In genomic region chr9:117021881-117022280, GRCh38 we compare ENCODE assay signal across 23 cellular contexts.
A peak's percentile ranks its signal among the peaks of the same experiment; 100 is the strongest.
DNase-seq lines count a peak whose midpoint lies in the region; ATAC-seq, FAIRE-seq and TF ChIP-seq lines count a peak whose summit lies in the region.
"Had no signal": no experiment of that assay in that cellular context is flagged by ENCODE, and none has a peak within 500 bp of the region (broad histone marks: within the 10 kb centered on the region; RNA-seq: fewer than 3 reads in every experiment).

No MANE protein-coding gene starts in this region.

- H2BK5ac ChIP-seq in H1 (ENCODE audit: low read depth, low read length): no peak overlapping the region

- no peak overlapping the region for H2BK15ac ChIP-seq in H1 (ENCODE audit: low read length)

- H3K36me3 Mint-ChIP-seq in CD8-positive, alpha-beta T cell: no peaks in the 10 kb centered on the region
- no peaks in the 10 kb centered on the region for H3K36me3 Mint-ChIP-seq in activated T-helper 17 cell treated with anti-CD3 and anti-CD28 coated beads, Interleukin-2, amount 50 U/mL, for 72 hours (ENCODE audit: low read depth)

- H3K18ac ChIP-seq in H1 (ENCODE audit: extremely low read depth, low read length): no peak overlapping the region

- FAIRE-seq in H1 (lab: Jason Lieb, UNC): no peak
- FAIRE-seq: A204.1, H54 had no signal

- peak; percentile 7 to 19 for DNase-seq in T47D (ENCODE audit: low read depth in 1 of 2, low spot score in 1 of 2)
- DNase-seq in mammary epithelial cell: no peak
- DNase-seq in NCI-H748 treated with DMSO at 0.1 percent for 48 hours (lab: John Stamatoyannopoulos, UW): peak; percentile 69
- no peak for DNase-seq in H1 (ENCODE audit: low read depth in 1 of 2, low spot score in 2 of 2)
- DNase-seq in renal cortical epithelial cell (ENCODE audit: low read depth): peak; percentile 59
- no peak for DNase-seq in CD8-positive, alpha-beta T cell
- DNase-seq in GDM1 (lab: John Stamatoyannopoulos, UW): no peak
- DNase-seq: COR-L47, DMS153, IMR-90, Karpas-422, NCI-H1105 treated with DMSO at 0.1 percent for 48 hours, NCI-H1694 treated with DMSO at 0.1 percent for 48 hours, NCI-H2171 treated with DMSO at 0.1 percent for 48 hours, NCI-H510A treated with DMSO at 0.1 percent for 48 hours, OCI-M1, SJCRH30, SW 1271 had no signal

- in situ Hi-C loops in T47D (cut with HindIII; ENCODE audit: low pct_unique_long_range_greater_than_20kb, low sequenced_read_pairs): no loop called here
- in situ Hi-C loops in mammary epithelial cell (cut with MboI; ENCODE audit: low sequenced_read_pairs in 2 of 2): no loop called here

- ATAC-seq in CD8-positive, alpha-beta T cell: no peak
- ATAC-seq in activated T-helper 17 cell treated with anti-CD3 and anti-CD28 coated beads, Interleukin-2, amount 50 U/mL, for 72 hours (replicated peaks): no peak

- H3K4me1 Mint-ChIP-seq in CD8-positive, alpha-beta T cell (ENCODE audit: low read depth): no peaks in the 10 kb centered on the region
- no peaks in the 10 kb centered on the region for H3K4me1 Mint-ChIP-seq in activated T-helper 17 cell treated with anti-CD3 and anti-CD28 coated beads, Interleukin-2, amount 50 U/mL, for 72 hours

- H3K23me2 ChIP-seq in H1 (ENCODE audit: low read depth, low read length): no peaks in the 10 kb centered on the region

- H2AK5ac ChIP-seq in H1 (ENCODE audit: low read depth, low read length): no peak overlapping the region

- H2BK12ac ChIP-seq in H1 (ENCODE audit: low read depth, low read length): no peak overlapping the region

- H3K27me3 Mint-ChIP-seq in CD8-positive, alpha-beta T cell (ENCODE audit: low read depth): no peaks in the 10 kb centered on the region
- H3K27me3 Mint-ChIP-seq in activated T-helper 17 cell treated with anti-CD3 and anti-CD28 coated beads, Interleukin-2, amount 50 U/mL, for 72 hours: no peaks in the 10 kb centered on the region

- H2BK20ac ChIP-seq in H1 (ENCODE audit: low read length): no peak overlapping the region

- peak; percentile 52 to 66 for TF ChIP-seq RAD21 in H1 (IDR thresholded peaks at IDR 0.05 in 1 of 2, conservative IDR thresholded peaks at IDR 0.05 in 1 of 2; ENCODE audit: low read depth in 2 of 2, low read length in 2 of 2)

- no peak overlapping the region for H4K8ac ChIP-seq in H1 (ENCODE audit: extremely low read depth, insufficient read depth, low read length)

- H3K56ac ChIP-seq in H1 (replicated peaks; ENCODE audit: insufficient read length, low read depth, low read length): no peak overlapping the region

- H3K23ac ChIP-seq in H1 (ENCODE audit: insufficient read length): no peak overlapping the region

- TF ChIP-seq CTCF in mammary epithelial cell (conservative IDR thresholded peaks at IDR 0.05 in 1 of 2, IDR thresholded peaks at IDR 0.05 in 1 of 2; ENCODE audit: extremely low read depth in 1 of 2, insufficient read depth in 1 of 2, low read depth in 1 of 2, low read length in 2 of 2): peak in 1 of 2 donors; percentile 22
- peak in 2 of 3 experiments; percentile 28 to 33; a peak in 2 of 4 replicates for TF ChIP-seq CTCF in H1 (IDR thresholded peaks at IDR 0.05; ENCODE audit: control extremely low read depth in 1 of 3, insufficient read depth in 1 of 3, low read depth in 1 of 3, low read length in 3 of 3)
- TF ChIP-seq CTCF in CD8-positive, alpha-beta T cell (IDR thresholded peaks at IDR 0.05): no peak

- no peak overlapping the region for H3K4ac ChIP-seq in H1 (replicated peaks; ENCODE audit: insufficient read length, low read depth, low read length)

- H4K5ac ChIP-seq in H1 (ENCODE audit: insufficient read length, low read depth, low read length): no peak overlapping the region

- TF ChIP-seq EP300 in H1 (IDR thresholded peaks at IDR 0.05; ENCODE audit: borderline replicate concordance in 1 of 2, low read depth in 2 of 2, low read length in 2 of 2): no peak

- no peak overlapping the region for H4K91ac ChIP-seq in H1 (replicated peaks; ENCODE audit: insufficient read length, low read length)

- CTCF ChIA-PET in mammary epithelial cell (lab: Charles Lee; ENCODE audit: low non-redundant PET) (no interaction called here), H1 (lab: Charles Lee; ENCODE audit: partially characterized antibody) (interaction anchor here (0.7 to 1.4 kb wide), 11 partner anchors 11 to 421 kb away, joined by 3 to 6 read pairs (median 3); no protein-coding TSS in a partner anchor)
- CTCF ChIA-PET in CD8-positive, alpha-beta T cell (lab: Charles Lee): no interaction called here

- H4K20me1 ChIP-seq in mammary epithelial cell (ENCODE audit: insufficient read depth, low read length) (no peaks in the 10 kb centered on the region), H1 (replicated peaks in 1 of 2; ENCODE audit: control insufficient read depth in 1 of 2, insufficient read depth in 2 of 2, low read length in 2 of 2) (no peaks in the 10 kb centered on the region)

- H3K27me3 ChIP-seq in mammary epithelial cell (ENCODE audit: insufficient read depth, low read length) (no peaks in the 10 kb centered on the region), H1 (replicated peaks in 1 of 4; ENCODE audit: control insufficient read depth in 3 of 4, extremely low read depth in 1 of 4, insufficient read depth in 3 of 4, low read length in 3 of 4) (no peaks in the 10 kb centered on the region)
- H3K27me3 ChIP-seq in CD8-positive, alpha-beta T cell (ENCODE audit: insufficient read depth, low read length): no peaks in the 10 kb centered on the region
- H3K27me3 ChIP-seq: SJCRH30 had no signal

- TF ChIP-seq POLR2A in H1 (IDR thresholded peaks at IDR 0.05; ENCODE audit: control extremely low read depth in 1 of 2, low read depth in 2 of 2, low read length in 2 of 2): no peak

- no TSS peak for BruUV-seq in mammary epithelial cell (replicated peaks; lab: Mats Ljungman, UMichigan)

- POLR2A ChIA-PET in H1 (lab: Charles Lee; ENCODE audit: partially characterized antibody): interaction anchor here (1.3 kb wide), 1 partner anchor 12 kb away, joined by 3 read pairs; no protein-coding TSS in a partner anchor
- POLR2A ChIA-PET in CD8-positive, alpha-beta T cell (lab: Charles Lee): no interaction called here

- H2AFZ ChIP-seq in mammary epithelial cell (ENCODE audit: low read depth, low read length) (no peak overlapping the region), H1 (ENCODE audit: low read length) (no peak overlapping the region)

- no peaks in the 10 kb centered on the region for H3K9me3 ChIP-seq in mammary epithelial cell (replicated peaks; ENCODE audit: insufficient read depth, low read length)
- H3K9me3 ChIP-seq in H1 (ENCODE audit: insufficient read depth in 2 of 2, low read depth in 1 of 2, low read length in 1 of 2): no peaks in the 10 kb centered on the region
- H3K9me3 ChIP-seq in CD8-positive, alpha-beta T cell (ENCODE audit: low read length): no peaks in the 10 kb centered on the region
- H3K9me3 ChIP-seq: SJCRH30 had no signal

- no peak overlapping the region for H3K14ac ChIP-seq in H1 (ENCODE audit: insufficient read length)

- H3K27ac ChIP-seq in mammary epithelial cell (ENCODE audit: insufficient read depth, low read depth, low read length): no peak overlapping the region
- no peak overlapping the region for H3K27ac ChIP-seq in H1 (ENCODE audit: low read depth, low read length)
- H3K27ac ChIP-seq in CD8-positive, alpha-beta T cell (ENCODE audit: low read depth, low read length): no peak overlapping the region
- H3K27ac ChIP-seq: C4-2B, RWPE1, SJCRH30 had no signal

- H3K4me2 ChIP-seq in mammary epithelial cell (ENCODE audit: insufficient read depth, low read depth, low read length): no peak overlapping the region
- H3K4me2 ChIP-seq in H1 (ENCODE audit: insufficient read depth in 1 of 2, low read depth in 2 of 2, low read length in 2 of 2): no peak overlapping the region

- no peak overlapping the region for H3K27ac Mint-ChIP-seq in CD8-positive, alpha-beta T cell
- H3K27ac Mint-ChIP-seq in activated T-helper 17 cell treated with anti-CD3 and anti-CD28 coated beads, Interleukin-2, amount 50 U/mL, for 72 hours: no peak overlapping the region

- H3K79me2 ChIP-seq in mammary epithelial cell (ENCODE audit: insufficient read depth, low read length) (no peaks in the 10 kb centered on the region), H1 (ENCODE audit: control insufficient read depth in 1 of 2, insufficient read depth in 2 of 2, low read length in 2 of 2) (no peaks in the 10 kb centered on the region)

- H3K36me3 ChIP-seq in mammary epithelial cell (ENCODE audit: insufficient read depth, low read length) (no peaks in the 10 kb centered on the region), H1 (ENCODE audit: control insufficient read depth in 2 of 4, insufficient read depth in 4 of 4, low read length in 3 of 4) (no peaks in the 10 kb centered on the region)
- H3K36me3 ChIP-seq in CD8-positive, alpha-beta T cell (ENCODE audit: insufficient read depth, low read length): no peaks in the 10 kb centered on the region

- H3K79me1 ChIP-seq in H1 (ENCODE audit: low read depth, low read length): no peaks in the 10 kb centered on the region

- intact Hi-C loops in mammary epithelial cell (cut with micrococcal nuclease): no loop called here
- intact Hi-C loops in CD8-positive, alpha-beta T cell (cut with DNase I, micrococcal nuclease): no loop called here

- no peaks in the 10 kb centered on the region for H3K9me3 Mint-ChIP-seq in CD8-positive, alpha-beta T cell
- peaks cover 7% of the 10 kb centered on the region for H3K9me3 Mint-ChIP-seq in activated T-helper 17 cell treated with anti-CD3 and anti-CD28 coated beads, Interleukin-2, amount 50 U/mL, for 72 hours

- WGBS in mammary epithelial cell (ENCODE audit: low coverage, missing lambda C conversion rate): 77% methylated on average over 2 of the region's 2 CpGs
- WGBS in H1 (ENCODE audit: extremely low coverage in 1 of 2, insufficient coverage in 1 of 2, insufficient read length in 1 of 2, insufficient replicate concordance in 2 of 2, low coverage in 1 of 2, low lambda C conversion rate in 2 of 2, missing lambda C conversion rate in 1 of 2), 2 experiments: 84% methylated on average over 2 of the region's 2 CpGs; no CpG with 5 or more reads in 1 of the 2 experiments

- no peaks in the 10 kb centered on the region for H3K4me1 ChIP-seq in mammary epithelial cell (ENCODE audit: insufficient read depth, low read length)
- H3K4me1 ChIP-seq in H1 (replicated peaks in 1 of 4; ENCODE audit: control insufficient read depth in 3 of 4, insufficient read depth in 4 of 4, low read length in 3 of 4): peaks cover 0 to 6% (median 0%) of the 10 kb centered on the region in 4 experiments; a peak in 3 of 7 replicates
- no peaks in the 10 kb centered on the region for H3K4me1 ChIP-seq in CD8-positive, alpha-beta T cell (ENCODE audit: insufficient read depth, low read length)

- H3K9ac ChIP-seq in mammary epithelial cell (ENCODE audit: insufficient read depth, low read length): no peak overlapping the region
- H3K9ac ChIP-seq in H1 (replicated peaks in 1 of 4; ENCODE audit: extremely low read depth in 1 of 4, low read depth in 3 of 4, low read length in 3 of 4): no peak overlapping the region

- H3K4me3 ChIP-seq in mammary epithelial cell (replicated peaks in 1 of 3; ENCODE audit: insufficient read depth in 1 of 3, low read depth in 2 of 3, low read length in 3 of 3) (no peak overlapping the region), H1 (ENCODE audit: extremely low read depth in 1 of 4, insufficient read depth in 2 of 4, low read depth in 3 of 4, low read length in 4 of 4) (no peak overlapping the region)
- H3K4me3 ChIP-seq in CD8-positive, alpha-beta T cell (ENCODE audit: low read depth, low read length): no peak overlapping the region
- H3K4me3 ChIP-seq: SJCRH30 had no signal

- dilution Hi-C loops in mammary epithelial cell (cut with HindIII; ENCODE audit: low sequenced_read_pairs): no loop called here

- no peak overlapping the region for H3K4me3 Mint-ChIP-seq in CD8-positive, alpha-beta T cell
- H3K4me3 Mint-ChIP-seq in activated T-helper 17 cell treated with anti-CD3 and anti-CD28 coated beads, Interleukin-2, amount 50 U/mL, for 72 hours: no peak overlapping the region

- H2BK120ac ChIP-seq in H1 (replicated peaks; ENCODE audit: low read depth, low read length): no peak overlapping the region

Comparison
In these comparisons a context has a peak if more than half of its experiments do, and no peak if none do; other contexts are left out.
1. DNase-seq: peak in T47D (2 of 2), NCI-H748 treated with DMSO at 0.1 percent for 48 hours (single experiment) and renal cortical epithelial cell (single experiment); none in mammary epithelial cell (single experiment), H1 (0 of 2), CD8-positive, alpha-beta T cell (0 of 7) and GDM1 (single experiment).